Comparison of ENCODE assay signal across 28 cellular contexts in the genomic region with DNA sequence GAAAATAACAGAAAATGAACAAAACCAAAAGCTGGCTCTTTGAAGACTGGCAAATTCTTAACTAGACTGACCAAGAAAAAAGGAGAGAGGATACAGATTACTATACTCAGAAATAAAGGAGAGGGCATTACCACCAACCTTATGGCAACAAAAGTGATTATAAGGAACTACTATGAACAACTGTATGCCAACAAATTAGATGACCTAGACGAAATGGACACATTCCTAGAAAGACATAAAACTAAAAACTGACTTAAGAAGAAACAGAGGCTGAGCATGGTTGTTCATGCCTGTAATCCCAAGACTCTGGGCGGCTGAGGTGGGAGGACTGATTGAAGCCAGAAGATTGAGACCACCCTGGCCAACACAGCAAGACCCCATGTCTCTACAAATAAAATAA.
"Had no signal": no experiment of that assay in that cellular context is flagged by ENCODE, and none has a peak within 500 bp of the region (broad histone marks: within the 10 kb centered on the region; RNA-seq: fewer than 3 reads in every experiment).

No MANE protein-coding gene starts in this region.

- FAIRE-seq: endothelial cell of umbilical vein, islet of Langerhans had no signal

- ATAC-seq: foreskin keratinocyte; gastroesophageal sphincter; heart right ventricle; left cardiac atrium; left lung; mucosa of descending colon; stimulated activated effector memory CD8-positive, alpha-beta T cell treated with anti-CD3 and anti-CD28 coated beads, Interleukin-12 subunit alpha, Interleukin-12 subunit beta, amount 100 ng/mL, for 72 hours had no signal

- H3K9me3 Mint-ChIP-seq: naive B cell, type B pancreatic cell had no signal

- H3K27ac Mint-ChIP-seq: mesothelial cell of epicardium; nephron progenitor cell; stimulated activated effector memory CD8-positive, alpha-beta T cell treated with anti-CD3 and anti-CD28 coated beads, Interleukin-12 subunit alpha, Interleukin-12 subunit beta, amount 100 ng/mL, for 72 hours; type B pancreatic cell had no signal

- H3K4me1 ChIP-seq: prostate gland, thyroid gland had no signal

- DNase-seq: dermis blood vessel endothelial cell; effector memory CD4-positive, alpha-beta T cell; foreskin keratinocyte; heart right ventricle; hippocampal formation; left cardiac atrium; left lung; mesenchymal stem cell; mucosa of descending colon; naive B cell; nephron progenitor cell; nucleus accumbens; sigmoid colon; stimulated activated CD4-positive, alpha-beta T cell treated with anti-CD3 and anti-CD28 coated beads, Interleukin-2, amount 100 ng/mL, for 24 hours; stimulated activated CD4-positive, alpha-beta T cell treated with anti-CD3 and anti-CD28 coated beads, Interleukin-4, amount 100 ng/mL, for 24 hours; stimulated activated naive CD4-positive, alpha-beta T cell treated with Interleukin-2 at 50 U/mL for 16 hours; stomach; thyroid gland had no signal

- H3K4me3 Mint-ChIP-seq: mesothelial cell of epicardium; nephron progenitor cell; stimulated activated effector memory CD8-positive, alpha-beta T cell treated with anti-CD3 and anti-CD28 coated beads, Interleukin-12 subunit alpha, Interleukin-12 subunit beta, amount 100 ng/mL, for 72 hours; type B pancreatic cell had no signal

- H3K27ac ChIP-seq: coronary artery, esophagus muscularis mucosa, foreskin keratinocyte, gastroesophageal sphincter, heart right ventricle, left lung, prostate gland, right atrium auricular region, sigmoid colon, stomach, thyroid gland had no signal

- H3K9me3 ChIP-seq: esophagus muscularis mucosa, gastroesophageal sphincter, heart right ventricle, left lung, mucosa of descending colon, prostate gland, right atrium auricular region, sigmoid colon, stomach, thyroid gland had no signal

- H3K36me3 ChIP-seq: prostate gland had no signal

- H3K27me3 ChIP-seq: esophagus muscularis mucosa, foreskin keratinocyte, gastroesophageal sphincter, heart right ventricle, left lung, right atrium auricular region, sigmoid colon, stomach, thyroid gland had no signal

- H3K4me3 ChIP-seq: coronary artery, esophagus muscularis mucosa, gastroesophageal sphincter, heart right ventricle, left lung, mucosa of descending colon, prostate gland, right atrium auricular region, sigmoid colon, stomach, thyroid gland had no signal

- H3K27me3 Mint-ChIP-seq: naive B cell, type B pancreatic cell had no signal
